8 cellular contexts compared by ENCODE assay signal in the genomic region with DNA sequence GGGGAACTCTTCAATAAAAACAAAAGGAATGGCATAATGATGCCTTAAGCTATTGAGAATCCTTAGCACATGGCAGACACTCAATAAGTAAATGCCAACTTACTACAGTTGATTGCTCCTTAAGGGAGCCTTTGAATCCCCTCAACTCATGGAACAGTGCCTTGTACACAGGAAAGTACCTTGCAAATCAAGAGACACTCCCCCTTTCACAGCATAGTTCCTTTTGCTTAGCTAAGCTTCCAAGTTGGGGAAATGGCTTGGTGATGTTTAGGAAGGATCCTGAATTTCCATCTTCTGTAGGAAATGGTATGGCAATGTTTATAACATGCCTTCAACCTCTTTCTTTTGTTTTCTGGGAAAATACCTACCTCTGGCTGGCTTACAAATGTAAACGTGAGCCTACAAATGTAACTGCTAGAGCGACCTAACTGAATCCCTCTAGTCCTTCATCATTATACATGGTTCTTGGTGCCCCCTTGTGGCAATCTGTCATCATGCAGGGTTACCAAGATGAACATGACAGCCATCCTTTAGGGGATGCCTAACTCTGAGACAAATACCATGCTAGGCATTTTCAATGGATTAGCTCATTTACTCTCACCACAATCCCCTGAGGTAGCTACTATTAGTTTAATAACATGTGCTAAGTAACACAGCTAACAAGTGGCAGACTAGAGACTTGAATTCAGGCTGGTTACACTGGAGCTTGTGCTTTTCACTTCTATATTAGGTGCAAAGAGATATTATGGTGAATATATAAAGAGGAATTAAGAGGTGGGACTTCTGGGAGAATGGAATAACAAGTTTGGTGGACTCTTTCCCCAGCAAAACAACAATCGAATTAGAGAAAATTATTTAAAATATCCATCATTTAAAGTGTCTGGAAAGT.
DNase-seq lines count a peak whose midpoint lies in the region; ATAC-seq and TF ChIP-seq lines count a peak whose summit lies in the region.

No MANE protein-coding gene starts in this region.

- no peak overlapping the region for H3K4me3 Mint-ChIP-seq in CD14-positive monocyte

- ATAC-seq in HG03342 (IDR thresholded peaks at IDR 0.05; ENCODE audit: unreplicated experiment): peak; percentile 99
- ATAC-seq in activated CD4-positive, CD25-positive, alpha-beta regulatory T cell treated with anti-CD3 and anti-CD28 coated beads, Interleukin-2, amount 50 U/mL, for 24 hours: peak; percentile 84 to 87
- peak; percentile 94 for ATAC-seq in left lung

- H3K27me3 ChIP-seq in left lung: no peaks in the 10 kb centered on the region

- no peaks in the 10 kb centered on the region for H3K36me3 ChIP-seq in left lung

- no peaks in the 10 kb centered on the region for H3K4me1 Mint-ChIP-seq in CD14-positive monocyte

- TF ChIP-seq CTCF in CD14-positive monocyte (IDR thresholded peaks at IDR 0.05) (peak; percentile 83), left lung (IDR thresholded peaks at IDR 0.05) (peak; percentile 67 to 81)

- no peak overlapping the region for H3K27ac Mint-ChIP-seq in CD14-positive monocyte

- no peak overlapping the region for H3K4me3 ChIP-seq in left lung

- peaks cover 0 to 9% (median 4%) of the 10 kb centered on the region in 7 donors for H3K9me3 Mint-ChIP-seq in CD14-positive monocyte

- intact Hi-C loops in CD14-positive monocyte (cut with micrococcal nuclease): no loop called here
- intact Hi-C loops in left lung (cut with DNase I): no loop called here

- DNase-seq in CD14-positive monocyte (ENCODE audit: low spot score) (no peak), GM19240 (ENCODE audit: insufficient read length, low spot score) (peak; percentile 33), NCI-H345 (lab: John Stamatoyannopoulos, UW) (peak; percentile 75), cerebellum (ENCODE audit: low spot score) (peak; percentile 35), left lung (peak in 1 of 2 donors; percentile 44)
- peak; percentile 19 for DNase-seq in stimulated activated CD8-positive, alpha-beta memory T cell treated with anti-CD3 and anti-CD28 coated beads, Interleukin-12 subunit alpha, Interleukin-12 subunit beta, amount 100 ng/mL, for 4 hours (ENCODE audit: low read depth)

- H3K9me3 ChIP-seq in left lung: peaks cover 0 to 4% of the 10 kb centered on the region in 2 donors

- H3K27me3 Mint-ChIP-seq in CD14-positive monocyte (ENCODE audit: low read depth in 3 of 3): peaks cover 0 to 4% (median 2%) of the 10 kb centered on the region in 3 donors

- H3K36me3 Mint-ChIP-seq in CD14-positive monocyte: no peaks in the 10 kb centered on the region

- H3K4me1 ChIP-seq in left lung: no peaks in the 10 kb centered on the region

- H3K27ac ChIP-seq in left lung: no peak overlapping the region
